In the genomic region with DNA sequence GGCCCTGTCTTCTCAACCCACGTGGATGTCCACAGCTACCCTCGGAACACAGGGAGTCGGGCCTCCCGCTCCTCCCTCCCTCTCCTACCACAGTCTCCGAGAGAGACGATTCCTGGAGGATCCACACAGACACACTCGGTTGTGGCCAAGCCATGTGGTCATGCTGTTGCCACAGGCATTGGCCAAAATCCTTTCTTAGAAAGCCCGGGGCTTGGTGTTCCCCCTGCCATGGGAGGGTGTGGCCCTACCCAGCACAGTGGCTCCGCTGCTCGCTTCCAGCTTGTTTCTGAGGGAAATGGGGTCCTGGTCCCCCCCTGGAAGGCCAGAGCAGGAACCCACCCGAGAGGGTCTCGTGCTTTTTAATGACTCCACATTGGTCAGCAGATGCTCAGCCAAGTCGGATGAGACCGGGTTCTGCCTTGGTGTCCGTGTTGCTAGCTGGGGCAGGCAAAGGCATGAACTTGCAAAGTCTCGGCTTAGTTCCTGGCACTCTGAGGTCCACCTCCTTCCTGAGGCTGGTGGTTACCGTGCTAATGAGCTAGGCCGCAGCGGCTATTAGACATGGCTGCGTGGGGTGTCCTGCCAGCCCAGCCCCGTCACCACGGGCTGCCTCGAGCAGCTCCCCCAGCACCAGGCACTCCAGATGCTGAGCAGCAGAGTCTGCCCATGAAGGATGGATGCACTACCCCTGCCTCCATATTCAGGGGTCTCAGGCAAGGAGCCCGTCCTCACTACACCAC, we compare ENCODE assay signal across 1 cellular context.
TF ChIP-seq lines count a peak whose summit lies in the region.

No MANE protein-coding gene starts in this region.

TF ChIP-seq in H1, 55 proteins besides CTCF, POLR2A, EP300 and RAD21:
- TF ChIP-seq EZH2 (IDR thresholded peaks at IDR 0.05; ENCODE audit: low read depth, low read length, severe bottlenecking) (no peak), HDAC2 (IDR thresholded peaks at IDR 0.05; ENCODE audit: borderline replicate concordance in 1 of 2, low read depth in 2 of 2, low read length in 2 of 2) (no peak), TEAD4 (IDR thresholded peaks at IDR 0.05; ENCODE audit: low read depth, low read length) (no peak), CEBPB (IDR thresholded peaks at IDR 0.05; ENCODE audit: low read depth, low read length) (no peak), CREB1 (IDR thresholded peaks at IDR 0.05) (no peak), BRCA1 (IDR thresholded peaks at IDR 0.05; ENCODE audit: low read depth, low read length) (no peak), TAF1 (IDR thresholded peaks at IDR 0.05; ENCODE audit: low read depth, low read length) (no peak), SP4 (IDR thresholded peaks at IDR 0.05; ENCODE audit: low read length) (no peak), SIN3A (conservative IDR thresholded peaks at IDR 0.05 in 1 of 2, IDR thresholded peaks at IDR 0.05 in 1 of 2; ENCODE audit: low read depth in 1 of 2, low read length in 2 of 2) (no peak), SRF (IDR thresholded peaks at IDR 0.05; ENCODE audit: low read depth, low read length) (no peak), CTBP2 (IDR thresholded peaks at IDR 0.05; ENCODE audit: borderline replicate concordance, insufficient read depth, insufficient read length, low read length) (no peak), POU5F1 (IDR thresholded peaks at IDR 0.05; ENCODE audit: low read depth, low read length) (no peak)
